Comparison of ENCODE assay signal across 17 cellular contexts in genomic region chr3:99658274-99658673, GRCh38. TPM values are rescaled to one million over a fixed set of nuclear protein-coding genes. Genes with fewer than 3 reads are reported as not detected.
A peak's percentile ranks its signal among the peaks of the same experiment; 100 is the strongest.
DNase-seq lines count a peak whose midpoint lies in the region; ATAC-seq and TF ChIP-seq lines count a peak whose summit lies in the region.
"Had no signal": no experiment of that assay in that cellular context is flagged by ENCODE, and none has a peak within 500 bp of the region (broad histone marks: within the 10 kb centered on the region; RNA-seq: fewer than 3 reads in every experiment).

No MANE protein-coding gene starts in this region.

- H3K36me3 ChIP-seq in heart left ventricle (no peaks in the 10 kb centered on the region), osteoblast (ENCODE audit: insufficient read depth, low read length) (peaks cover 61% of the 10 kb centered on the region)
- H3K36me3 ChIP-seq: prostate gland had no signal

- no peak for TF ChIP-seq POLR2A in heart left ventricle (IDR thresholded peaks at IDR 0.05)

- H3K4me2 ChIP-seq in osteoblast (ENCODE audit: insufficient read depth, low read length), result no peak overlapping the region

- peaks cover 4% of the 10 kb centered on the region for H4K20me1 ChIP-seq in osteoblast (ENCODE audit: insufficient read depth, low read length)

- no peaks in the 10 kb centered on the region for H3K27me3 ChIP-seq in heart left ventricle
- no peaks in the 10 kb centered on the region for H3K27me3 ChIP-seq in osteoblast (ENCODE audit: insufficient read depth, low read length)

- no peaks in the 10 kb centered on the region for H3K27me3 Mint-ChIP-seq in CD14-positive monocyte (ENCODE audit: low read depth in 3 of 3)

- peak overlapping the region in 1 of 7 donors; percentile 28 for H3K27ac Mint-ChIP-seq in CD14-positive monocyte
- H3K27ac Mint-ChIP-seq: CD4-positive, alpha-beta T cell; naive thymus-derived CD4-positive, alpha-beta T cell had no signal

- intact Hi-C loops in Right ventricle myocardium inferior (cut with DNase I) (no loop called here), cardiac septum (cut with DNase I) (no loop called here), heart left ventricle (cut with DNase I) (no loop called here), CD14-positive monocyte (cut with micrococcal nuclease) (no loop called here)

- no peaks in the 10 kb centered on the region for H3K9me3 ChIP-seq in heart left ventricle
- no peaks in the 10 kb centered on the region for H3K9me3 ChIP-seq in osteoblast (ENCODE audit: low read depth, low read length)
- H3K9me3 ChIP-seq: prostate gland had no signal

- no peak overlapping the region for H3K4me3 Mint-ChIP-seq in CD14-positive monocyte
- H3K4me3 Mint-ChIP-seq: CD4-positive, alpha-beta T cell; naive thymus-derived CD4-positive, alpha-beta T cell had no signal

- peaks cover 87% of the 10 kb centered on the region for H3K79me2 ChIP-seq in osteoblast (ENCODE audit: insufficient read depth, low read length)

- TF ChIP-seq CTCF in heart left ventricle (IDR thresholded peaks at IDR 0.05), result no peak
- TF ChIP-seq CTCF in osteoblast (IDR thresholded peaks at IDR 0.05; ENCODE audit: extremely low read depth, low read depth, low read length), result no peak
- TF ChIP-seq CTCF in CD14-positive monocyte (IDR thresholded peaks at IDR 0.05), result no peak

- DNase-seq in Right ventricle myocardium inferior (ENCODE audit: missing footprints) (peak; percentile 23), cardiac septum (ENCODE audit: low spot score) (no peak), heart left ventricle (no peak), osteoblast (ENCODE audit: insufficient read length, low spot score, missing footprints) (no peak), NCI-H2227 (lab: John Stamatoyannopoulos, UW; ENCODE audit: unreplicated experiment) (no peak), COLO829 (ENCODE audit: low spot score) (no peak), CD14-positive monocyte (ENCODE audit: low spot score) (no peak), glomerular visceral epithelial cell (ENCODE audit: extremely low spot score) (no peak)
- DNase-seq: activated CD4-positive, alpha-beta T cell treated with anti-CD3 and anti-CD28 coated beads, Interleukin-2, amount 50 U/mL, for 48 hours; CD4-positive, alpha-beta T cell; hippocampal formation; Karpas-422; naive thymus-derived CD4-positive, alpha-beta T cell; NCI-H1694; NCI-H510A had no signal

- H3K9me3 Mint-ChIP-seq in CD14-positive monocyte, result peaks cover 0 to 6% (median 0%) of the 10 kb centered on the region in 7 donors
- H3K9me3 Mint-ChIP-seq: CD4-positive, alpha-beta T cell had no signal

- peaks cover 0 to 26% (median 4%) of the 10 kb centered on the region in 12 donors for H3K4me1 ChIP-seq in heart left ventricle
- peaks cover 73% of the 10 kb centered on the region for H3K4me1 ChIP-seq in osteoblast (ENCODE audit: insufficient read depth, low read length)
- H3K4me1 ChIP-seq: prostate gland had no signal

- 55 to 80% (median 68%) methylated on average over 2 of the region's 2 CpGs for WGBS in heart left ventricle, 4 donors

- H2AFZ ChIP-seq in osteoblast (ENCODE audit: low read length), result no peak overlapping the region

- no peaks in the 10 kb centered on the region for H3K36me3 Mint-ChIP-seq in CD14-positive monocyte
- H3K36me3 Mint-ChIP-seq: naive thymus-derived CD4-positive, alpha-beta T cell had no signal

- peak overlapping the region in 7 of 12 donors; percentile 14 to 76 (median 36) for H3K27ac ChIP-seq in heart left ventricle
- H3K27ac ChIP-seq in osteoblast (ENCODE audit: low read depth, low read length), result peak overlapping the region; percentile 98
- H3K27ac ChIP-seq: prostate gland, SK-N-MC had no signal

- no peaks in the 10 kb centered on the region for H3K4me1 Mint-ChIP-seq in CD14-positive monocyte
- H3K4me1 Mint-ChIP-seq: naive thymus-derived CD4-positive, alpha-beta T cell had no signal

- ATAC-seq in Right ventricle myocardium inferior, result peak; percentile 65
- peak; percentile 27 to 82 (median 63) for ATAC-seq in heart left ventricle
- ATAC-seq: naive thymus-derived CD4-positive, alpha-beta T cell had no signal

- H3K4me3 ChIP-seq in heart left ventricle (no peak overlapping the region), osteoblast (ENCODE audit: insufficient read depth, low read length) (no peak overlapping the region)
- H3K4me3 ChIP-seq: prostate gland, SK-N-MC had no signal

RNA-seq across cellular contexts. Expression of gene COL8A1, which starts 19.9 kb away (rescaled TPM):
- total RNA-seq in Right ventricle myocardium inferior (14.1 TPM), cardiac septum (28.5 TPM), heart left ventricle (10 to 100 TPM; 12.5 to 39.2 (median 22.7) TPM), osteoblast (311 and 720 TPM in 2 replicates)
- polyA plus RNA-seq in heart left ventricle (1 to 10 TPM; 4.9 to 7.3 TPM), CD14-positive monocyte (not detected)
- total RNA-seq: CD4-positive, alpha-beta T cell had no signal
- polyA plus RNA-seq: naive thymus-derived CD4-positive, alpha-beta T cell had no signal
